Comparison of ENCODE assay signal across 27 cellular contexts in the genomic region with DNA sequence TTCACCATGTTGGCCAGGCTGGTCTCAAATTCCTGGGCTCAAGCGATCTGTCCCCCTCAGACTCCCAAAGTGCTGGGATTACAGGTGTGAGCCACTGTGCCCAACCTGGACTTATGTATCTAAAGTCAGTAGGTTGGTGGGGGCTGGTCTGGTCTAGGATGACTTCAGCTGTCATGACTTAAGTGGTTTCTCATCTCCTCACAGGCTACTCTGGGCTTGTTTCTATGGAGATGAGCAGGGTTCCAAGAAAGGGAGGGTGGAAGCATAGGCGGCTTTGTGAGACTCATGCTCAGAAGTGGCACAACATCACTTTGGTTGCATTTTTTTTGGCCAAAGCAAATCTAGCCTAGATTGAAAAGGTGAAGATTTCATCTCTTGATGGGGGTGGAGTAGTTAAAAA.
"Had no signal": no experiment of that assay in that cellular context is flagged by ENCODE, and none has a peak within 500 bp of the region (broad histone marks: within the 10 kb centered on the region; RNA-seq: fewer than 3 reads in every experiment).

No MANE protein-coding gene starts in this region.

- H3K9me3 ChIP-seq: colonic mucosa, left ventricle myocardium inferior, pancreas, psoas muscle, right atrium auricular region, tibial artery had no signal

- H3K4me1 Mint-ChIP-seq: activated B cell treated with CpG ODN at 0.5 μM for 24 hours; naive thymus-derived CD8-positive, alpha-beta T cell had no signal

- H3K4me3 Mint-ChIP-seq: activated B cell treated with CpG ODN at 0.5 μM for 24 hours; activated CD4-positive, alpha-beta T cell treated with anti-CD3 and anti-CD28 coated beads, Interleukin-2, amount 10 ng/mL, durations not matched to agents 7 days and 5 days; activated naive CD8-positive, alpha-beta T cell treated with anti-CD3 and anti-CD28 coated beads for 36 hours; effector memory CD8-positive, alpha-beta T cell; mesothelial cell of epicardium; naive thymus-derived CD8-positive, alpha-beta T cell; stimulated activated naive CD8-positive, alpha-beta T cell treated with anti-CD3 and anti-CD28 coated beads, Interleukin-15, Interleukin-2, amounts not matched to agents 100 ng/mL and 50 ng/mL, for 24 hours had no signal

- H3K27ac ChIP-seq: colonic mucosa, dorsolateral prefrontal cortex, hepatocyte, left ventricle myocardium inferior, pancreas, psoas muscle, right atrium auricular region, tibial artery had no signal

- H3K9me3 Mint-ChIP-seq: effector memory CD8-positive, alpha-beta T cell; stimulated activated naive CD8-positive, alpha-beta T cell treated with anti-CD3 and anti-CD28 coated beads, Interleukin-15, Interleukin-2, amounts not matched to agents 100 ng/mL and 50 ng/mL, for 24 hours had no signal

- H3K4me1 ChIP-seq: colonic mucosa, left ventricle myocardium inferior, pancreas, psoas muscle, spleen, tibial artery had no signal

- DNase-seq: activated B cell treated with CpG ODN at 0.5 μM for 24 hours; activated CD4-positive, alpha-beta T cell treated with anti-CD3 and anti-CD28 coated beads, Interleukin-2, amount 10 ng/mL, durations not matched to agents 7 days and 5 days; activated naive CD4-positive, alpha-beta T cell treated with Interleukin-2 at 50 U/mL for 16 hours; activated naive CD8-positive, alpha-beta T cell treated with anti-CD3 and anti-CD28 coated beads for 36 hours; activated T-cell treated with anti-CD3 and anti-CD28 coated beads, Interleukin-2, amount 50 U/mL, for 1 hour; amygdala; colonic mucosa; dorsolateral prefrontal cortex; effector memory CD8-positive, alpha-beta T cell; foreskin melanocyte; glutamatergic neuron; left ventricle myocardium inferior; naive thymus-derived CD8-positive, alpha-beta T cell; pancreas; psoas muscle; spleen; stimulated activated CD4-positive, alpha-beta T cell treated with anti-CD3 and anti-CD28 coated beads, Interleukin-4, amount 100 ng/mL, for 1 hour; T-helper 9 cell; tibial artery had no signal

- H3K36me3 ChIP-seq: colonic mucosa, left ventricle myocardium inferior, pancreas, right atrium auricular region, spleen, tibial artery had no signal

- H3K27me3 Mint-ChIP-seq: activated B cell treated with CpG ODN at 0.5 μM for 24 hours; activated CD4-positive, alpha-beta T cell treated with anti-CD3 and anti-CD28 coated beads, Interleukin-2, amount 10 ng/mL, durations not matched to agents 7 days and 5 days; activated naive CD8-positive, alpha-beta T cell treated with anti-CD3 and anti-CD28 coated beads for 36 hours; effector memory CD8-positive, alpha-beta T cell; naive thymus-derived CD8-positive, alpha-beta T cell; stimulated activated naive CD8-positive, alpha-beta T cell treated with anti-CD3 and anti-CD28 coated beads, Interleukin-15, Interleukin-2, amounts not matched to agents 100 ng/mL and 50 ng/mL, for 24 hours had no signal

- FAIRE-seq: bronchial epithelial cell, endothelial cell of umbilical vein, pancreas had no signal

- H3K36me3 Mint-ChIP-seq: activated naive CD8-positive, alpha-beta T cell treated with anti-CD3 and anti-CD28 coated beads for 36 hours; naive thymus-derived CD8-positive, alpha-beta T cell had no signal

- ATAC-seq: effector memory CD8-positive, alpha-beta T cell; esophagus mucosa; naive thymus-derived CD8-positive, alpha-beta T cell; pancreas; psoas muscle; SK-N-SH treated with all-trans-retinoic acid at 6 μM for 48 hours had no signal

- H3K27ac Mint-ChIP-seq: activated B cell treated with CpG ODN at 0.5 μM for 24 hours; activated CD4-positive, alpha-beta T cell treated with anti-CD3 and anti-CD28 coated beads, Interleukin-2, amount 10 ng/mL, durations not matched to agents 7 days and 5 days; activated naive CD8-positive, alpha-beta T cell treated with anti-CD3 and anti-CD28 coated beads for 36 hours; effector memory CD8-positive, alpha-beta T cell; mesothelial cell of epicardium; stimulated activated naive CD8-positive, alpha-beta T cell treated with anti-CD3 and anti-CD28 coated beads, Interleukin-15, Interleukin-2, amounts not matched to agents 100 ng/mL and 50 ng/mL, for 24 hours had no signal

- H3K4me3 ChIP-seq: colonic mucosa, dorsolateral prefrontal cortex, hepatocyte, left ventricle myocardium inferior, pancreas, psoas muscle, right atrium auricular region, spleen, tibial artery had no signal
